Comparison of ENCODE assay signal across 8 cellular contexts in the genomic region with DNA sequence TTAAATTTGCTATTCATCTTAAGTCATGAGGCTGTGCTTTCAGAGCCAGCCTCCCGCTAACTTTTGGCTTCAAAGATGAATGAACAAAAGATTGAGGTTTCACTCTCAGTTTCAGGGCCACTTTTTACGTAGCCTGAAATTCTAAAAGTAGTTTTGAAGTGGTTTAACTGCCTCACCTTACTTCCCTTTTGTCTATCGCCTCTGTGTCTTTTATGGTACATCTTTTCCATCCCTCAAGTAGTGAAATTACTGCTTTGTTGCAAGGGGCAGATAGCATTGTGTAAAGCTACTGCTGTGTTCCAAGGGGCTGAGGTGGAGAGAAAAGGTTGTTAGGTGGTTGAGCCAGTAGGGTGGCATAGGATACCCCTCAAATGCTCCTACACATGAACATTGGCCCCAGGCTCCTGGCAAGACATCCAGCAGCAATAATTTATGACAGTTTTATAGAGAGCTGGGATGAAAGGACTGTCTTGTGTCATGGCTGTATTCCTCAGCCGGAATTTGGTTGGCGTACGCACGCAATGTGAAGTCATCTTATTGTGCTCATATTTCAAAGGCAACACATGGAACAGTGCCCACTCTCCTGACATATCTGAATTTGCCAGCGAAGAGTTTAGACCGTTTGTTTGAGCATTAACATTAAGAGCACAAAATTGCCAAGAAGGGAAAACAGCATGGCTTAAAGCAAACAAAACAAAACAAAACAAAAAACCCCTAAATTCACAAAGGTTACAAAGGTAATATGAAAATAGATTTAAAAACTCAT. TPM values are rescaled to one million over a fixed set of nuclear protein-coding genes. Genes with fewer than 3 reads are reported as not detected.
DNase-seq lines count a peak whose midpoint lies in the region; ATAC-seq and TF ChIP-seq lines count a peak whose summit lies in the region.

No MANE protein-coding gene starts in this region.

- no peaks in the 10 kb centered on the region for H3K9me3 Mint-ChIP-seq in activated CD8-positive, alpha-beta T cell treated with anti-CD3 and anti-CD28 coated beads for 36 hours

- peak; percentile 72 for DNase-seq in activated CD8-positive, alpha-beta T cell treated with anti-CD3 and anti-CD28 coated beads for 36 hours
- no peak for DNase-seq in lower lobe of right lung
- DNase-seq in cerebellum (ENCODE audit: low spot score): no peak
- no peak for DNase-seq in HK-2 (ENCODE audit: unreplicated experiment)
- no peak for DNase-seq in NCI-H748 treated with DMSO at 0.1 percent for 48 hours (lab: John Stamatoyannopoulos, UW)

- peak; percentile 80 for ATAC-seq in GM18499 (IDR thresholded peaks at IDR 0.05; ENCODE audit: insufficient read depth, unreplicated experiment)
- ATAC-seq in GM21737 (IDR thresholded peaks at IDR 0.05; ENCODE audit: unreplicated experiment): peak; percentile 90
- ATAC-seq in activated CD8-positive, alpha-beta T cell treated with anti-CD3 and anti-CD28 coated beads for 36 hours: peak; percentile 83
- ATAC-seq in lower lobe of right lung: no peak

- peaks cover 29% of the 10 kb centered on the region for H3K4me1 Mint-ChIP-seq in activated CD8-positive, alpha-beta T cell treated with anti-CD3 and anti-CD28 coated beads for 36 hours (ENCODE audit: low read depth)

- no peak for TF ChIP-seq RAD21 in Ishikawa (IDR thresholded peaks at IDR 0.05; ENCODE audit: low read depth)

- no peaks in the 10 kb centered on the region for H3K27me3 ChIP-seq in lower lobe of right lung (ENCODE audit: low read depth)

- no peak for TF ChIP-seq CTCF in activated CD8-positive, alpha-beta T cell treated with anti-CD3 and anti-CD28 coated beads for 36 hours (IDR thresholded peaks at IDR 0.05)
- TF ChIP-seq CTCF in lower lobe of right lung (IDR thresholded peaks at IDR 0.05): no peak

- H3K4me3 Mint-ChIP-seq in activated CD8-positive, alpha-beta T cell treated with anti-CD3 and anti-CD28 coated beads for 36 hours: peak overlapping the region; percentile 28

- H3K36me3 ChIP-seq in lower lobe of right lung: no peaks in the 10 kb centered on the region

- POLR2A ChIA-PET in activated CD8-positive, alpha-beta T cell treated with anti-CD3 and anti-CD28 coated beads for 36 hours (lab: Charles Lee): interaction anchor here (1.0 to 3.7 kb wide), 7 partner anchors 9 to 144 kb away, joined by 3 to 30 read pairs (median 5); no protein-coding TSS in a partner anchor

- H3K36me3 Mint-ChIP-seq in activated CD8-positive, alpha-beta T cell treated with anti-CD3 and anti-CD28 coated beads for 36 hours (ENCODE audit: low read depth): no peaks in the 10 kb centered on the region

- H3K27me3 Mint-ChIP-seq in activated CD8-positive, alpha-beta T cell treated with anti-CD3 and anti-CD28 coated beads for 36 hours: peaks cover 38% of the 10 kb centered on the region

- H3K4me1 ChIP-seq in lower lobe of right lung: no peaks in the 10 kb centered on the region

- no peak for TF ChIP-seq EP300 in Ishikawa (IDR thresholded peaks at IDR 0.05; ENCODE audit: borderline replicate concordance)

- H3K27ac ChIP-seq in lower lobe of right lung: no peak overlapping the region

- intact Hi-C loops in activated CD8-positive, alpha-beta T cell treated with anti-CD3 and anti-CD28 coated beads for 36 hours (cut with micrococcal nuclease): loop anchor here (1.0 kb wide), 1 partner anchor 14 kb away; no protein-coding TSS in a partner anchor
- intact Hi-C loops in lower lobe of right lung (cut with DNase I): no loop called here

- H3K9me3 ChIP-seq in lower lobe of right lung: no peaks in the 10 kb centered on the region

- peak overlapping the region; percentile 0 for H3K4me3 ChIP-seq in lower lobe of right lung

- CTCF ChIA-PET in activated CD8-positive, alpha-beta T cell treated with anti-CD3 and anti-CD28 coated beads for 36 hours (lab: Charles Lee): interaction anchor here (0.8 to 4.9 kb wide), 13 partner anchors 8 to 501 kb away, joined by 3 to 42 read pairs (median 5); no protein-coding TSS in a partner anchor

- peak overlapping the region; percentile 81 for H3K27ac Mint-ChIP-seq in activated CD8-positive, alpha-beta T cell treated with anti-CD3 and anti-CD28 coated beads for 36 hours

TF ChIP-seq in Ishikawa, 13 proteins besides CTCF, POLR2A, EP300 and RAD21:
- TF ChIP-seq FOXM1 (IDR thresholded peaks at IDR 0.05; ENCODE audit: borderline replicate concordance, low read depth): no peak
- TF ChIP-seq TEAD4 (IDR thresholded peaks at IDR 0.05): peak; percentile 38; the same call in 1 of the 2 replicates
- TF ChIP-seq YY1 (IDR thresholded peaks at IDR 0.05; ENCODE audit: low read depth): no peak
- TF ChIP-seq CREB1 (IDR thresholded peaks at IDR 0.05; ENCODE audit: low read depth): no peak
- TF ChIP-seq EGR1 (IDR thresholded peaks at IDR 0.05): no peak
- TF ChIP-seq, protein P1, sequence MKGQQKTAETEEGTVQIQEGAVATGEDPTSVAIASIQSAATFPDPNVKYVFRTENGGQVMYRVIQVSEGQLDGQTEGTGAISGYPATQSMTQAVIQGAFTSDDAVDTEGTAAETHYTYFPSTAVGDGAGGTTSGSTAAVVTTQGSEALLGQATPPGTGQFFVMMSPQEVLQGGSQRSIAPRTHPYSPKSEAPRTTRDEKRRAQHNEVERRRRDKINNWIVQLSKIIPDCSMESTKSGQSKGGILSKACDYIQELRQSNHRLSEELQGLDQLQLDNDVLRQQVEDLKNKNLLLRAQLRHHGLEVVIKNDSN (IDR thresholded peaks at IDR 0.05): no peak
- TF ChIP-seq TAF1 (IDR thresholded peaks at IDR 0.05; ENCODE audit: low read depth): no peak
- TF ChIP-seq ZBTB7A (IDR thresholded peaks at IDR 0.05; ENCODE audit: low read depth): no peak
- TF ChIP-seq CEBPB (IDR thresholded peaks at IDR 0.05): no peak
- TF ChIP-seq, protein P2, sequence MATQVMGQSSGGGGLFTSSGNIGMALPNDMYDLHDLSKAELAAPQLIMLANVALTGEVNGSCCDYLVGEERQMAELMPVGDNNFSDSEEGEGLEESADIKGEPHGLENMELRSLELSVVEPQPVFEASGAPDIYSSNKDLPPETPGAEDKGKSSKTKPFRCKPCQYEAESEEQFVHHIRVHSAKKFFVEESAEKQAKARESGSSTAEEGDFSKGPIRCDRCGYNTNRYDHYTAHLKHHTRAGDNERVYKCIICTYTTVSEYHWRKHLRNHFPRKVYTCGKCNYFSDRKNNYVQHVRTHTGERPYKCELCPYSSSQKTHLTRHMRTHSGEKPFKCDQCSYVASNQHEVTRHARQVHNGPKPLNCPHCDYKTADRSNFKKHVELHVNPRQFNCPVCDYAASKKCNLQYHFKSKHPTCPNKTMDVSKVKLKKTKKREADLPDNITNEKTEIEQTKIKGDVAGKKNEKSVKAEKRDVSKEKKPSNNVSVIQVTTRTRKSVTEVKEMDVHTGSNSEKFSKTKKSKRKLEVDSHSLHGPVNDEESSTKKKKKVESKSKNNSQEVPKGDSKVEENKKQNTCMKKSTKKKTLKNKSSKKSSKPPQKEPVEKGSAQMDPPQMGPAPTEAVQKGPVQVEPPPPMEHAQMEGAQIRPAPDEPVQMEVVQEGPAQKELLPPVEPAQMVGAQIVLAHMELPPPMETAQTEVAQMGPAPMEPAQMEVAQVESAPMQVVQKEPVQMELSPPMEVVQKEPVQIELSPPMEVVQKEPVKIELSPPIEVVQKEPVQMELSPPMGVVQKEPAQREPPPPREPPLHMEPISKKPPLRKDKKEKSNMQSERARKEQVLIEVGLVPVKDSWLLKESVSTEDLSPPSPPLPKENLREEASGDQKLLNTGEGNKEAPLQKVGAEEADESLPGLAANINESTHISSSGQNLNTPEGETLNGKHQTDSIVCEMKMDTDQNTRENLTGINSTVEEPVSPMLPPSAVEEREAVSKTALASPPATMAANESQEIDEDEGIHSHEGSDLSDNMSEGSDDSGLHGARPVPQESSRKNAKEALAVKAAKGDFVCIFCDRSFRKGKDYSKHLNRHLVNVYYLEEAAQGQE (IDR thresholded peaks at IDR 0.05; ENCODE audit: low read depth): no peak
- TF ChIP-seq NFIC (IDR thresholded peaks at IDR 0.05): peak; percentile 65
- TF ChIP-seq TCF12 (IDR thresholded peaks at IDR 0.05; ENCODE audit: low read depth): no peak
- TF ChIP-seq, protein P3, sequence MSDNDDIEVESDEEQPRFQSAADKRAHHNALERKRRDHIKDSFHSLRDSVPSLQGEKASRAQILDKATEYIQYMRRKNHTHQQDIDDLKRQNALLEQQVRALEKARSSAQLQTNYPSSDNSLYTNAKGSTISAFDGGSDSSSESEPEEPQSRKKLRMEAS (IDR thresholded peaks at IDR 0.05): no peak

RNA-seq across cellular contexts. Expression of a gene that starts 32.2 kb away (rescaled TPM):
- under 1 TPM; 0.29 to 0.56 TPM for total RNA-seq in activated CD8-positive, alpha-beta T cell treated with anti-CD3 and anti-CD28 coated beads for 36 hours
- 8.6 TPM for total RNA-seq in lower lobe of right lung
- 16.5 TPM for total RNA-seq in cerebellum

RNA-seq across cellular contexts. Expression of a gene that starts 52.0 kb away (rescaled TPM):
- total RNA-seq in activated CD8-positive, alpha-beta T cell treated with anti-CD3 and anti-CD28 coated beads for 36 hours: 10 to 100 TPM; 23.8 to 25.6 TPM
- total RNA-seq in lower lobe of right lung: 39.3 TPM
- 51.0 TPM for total RNA-seq in cerebellum

Comparison
In these comparisons a context has a peak if more than half of its experiments do, and no peak if none do; other contexts are left out.
1. ATAC-seq: peak in GM18499 (single experiment), GM21737 (single experiment) and activated CD8-positive, alpha-beta T cell treated with anti-CD3 and anti-CD28 coated beads for 36 hours (single experiment); none in lower lobe of right lung (0 of 2).